18 cellular contexts compared by ENCODE assay signal in genomic region chr6:102085257-102085656, GRCh38.
DNase-seq lines count a peak whose midpoint lies in the region; ATAC-seq and TF ChIP-seq lines count a peak whose summit lies in the region.
"Had no signal": no experiment of that assay in that cellular context is flagged by ENCODE, and none has a peak within 500 bp of the region (broad histone marks: within the 10 kb centered on the region; RNA-seq: fewer than 3 reads in every experiment).

No MANE protein-coding gene starts in this region.

- H3K27ac Mint-ChIP-seq in type B pancreatic cell: no peak overlapping the region
- H3K27ac Mint-ChIP-seq: CD8-positive, alpha-beta T cell had no signal

- H3K36me3 ChIP-seq in Panc1 (ENCODE audit: control insufficient read depth, insufficient read depth, low read length): no peaks in the 10 kb centered on the region; the same call in 1 of the 2 replicates
- H3K36me3 ChIP-seq: BLaER1, SJCRH30 had no signal

- intact Hi-C loops in Panc1 (cut with micrococcal nuclease; ENCODE audit: unreplicated experiment): no loop called here

- no peaks in the 10 kb centered on the region for H3K4me1 ChIP-seq in Panc1 (ENCODE audit: control insufficient read depth, insufficient read depth, low read length)
- H3K4me1 ChIP-seq: BLaER1, SJCRH30 had no signal

- DNase-seq in NCI-H82 (lab: John Stamatoyannopoulos, UW): peak; percentile 0
- DNase-seq in NCI-H82 treated with DMSO at 0.1 percent for 48 hours (lab: John Stamatoyannopoulos, UW; ENCODE audit: unreplicated experiment): no peak
- DNase-seq in Panc1 (ENCODE audit: low read depth, low spot score): no peak
- DNase-seq in iPS-NIHi11 (ENCODE audit: low spot score): peak; percentile 19
- no peak for DNase-seq in type B pancreatic cell (ENCODE audit: extremely low spot score, unreplicated experiment)
- no peak for DNase-seq in NCI-H2171 treated with DMSO at 0.1 percent for 48 hours (lab: John Stamatoyannopoulos, UW)
- DNase-seq in NK-92 (lab: John Stamatoyannopoulos, UW; ENCODE audit: unreplicated experiment): no peak
- DNase-seq: Calu3; CD8-positive, alpha-beta T cell; NCI-H1105 treated with DMSO at 0.1 percent for 48 hours; NCI-H1694 treated with DMSO at 0.1 percent for 48 hours; NCI-H510A; NCI-H748 treated with DMSO at 0.1 percent for 48 hours; SJCRH30 had no signal

- H3K9me3 ChIP-seq in Panc1 (ENCODE audit: control insufficient read depth, insufficient read depth, low read depth, low read length): no peaks in the 10 kb centered on the region
- H3K9me3 ChIP-seq: BLaER1, SJCRH30 had no signal

- TF ChIP-seq CTCF in Panc1 (IDR thresholded peaks at IDR 0.05) (0 out of 2 replicates have a peak, but pooled peaks have one; percentile 6), type B pancreatic cell (conservative IDR thresholded peaks at IDR 0.05) (peak; percentile 44)

- no TSS peak for BruUV-seq in Panc1 (replicated peaks; lab: Mats Ljungman, UMichigan)

- in situ Hi-C loops in Panc1 (cut with HindIII; ENCODE audit: low pct_unique_long_range_greater_than_20kb, low sequenced_read_pairs): no loop called here

- POLR2A ChIA-PET in Panc1 (lab: Charles Lee): no interaction called here

- H3K27me3 ChIP-seq in Panc1 (ENCODE audit: control insufficient read depth, insufficient read depth, low read length): no peaks in the 10 kb centered on the region
- H3K27me3 ChIP-seq: BLaER1 had no signal

- H3K27ac ChIP-seq in Panc1 (ENCODE audit: low read length): no peak overlapping the region
- H3K27ac ChIP-seq: 22Rv1, BLaER1, SJCRH30 had no signal

- H3K27me3 Mint-ChIP-seq in type B pancreatic cell: no peaks in the 10 kb centered on the region

- no peaks in the 10 kb centered on the region for H3K9me3 Mint-ChIP-seq in type B pancreatic cell
- H3K9me3 Mint-ChIP-seq: CD8-positive, alpha-beta T cell had no signal

- CTCF ChIA-PET in Panc1 (lab: Charles Lee): no interaction called here

- H3K36me3 Mint-ChIP-seq in type B pancreatic cell: no peaks in the 10 kb centered on the region
- H3K36me3 Mint-ChIP-seq: CD8-positive, alpha-beta T cell had no signal

- H3K4me1 Mint-ChIP-seq in type B pancreatic cell (ENCODE audit: unreplicated experiment): no peaks in the 10 kb centered on the region

- no peak overlapping the region for H3K4me3 ChIP-seq in Panc1 (ENCODE audit: low read depth in 2 of 2, low read length in 2 of 2)
- H3K4me3 ChIP-seq: BLaER1, SJCRH30 had no signal

- ATAC-seq in Panc1 (no peak), GM18511 (IDR thresholded peaks at IDR 0.05; ENCODE audit: unreplicated experiment) (no peak)
- ATAC-seq: CD8-positive, alpha-beta T cell; HCT116 had no signal

- no peak overlapping the region for H3K4me3 Mint-ChIP-seq in type B pancreatic cell
- H3K4me3 Mint-ChIP-seq: CD8-positive, alpha-beta T cell had no signal

Comparison
In these comparisons a context has a peak if more than half of its experiments do, and no peak if none do; other contexts are left out.
1. DNase-seq: peak in NCI-H82 (single experiment) and iPS-NIHi11 (single experiment); none in NCI-H82 treated with DMSO at 0.1 percent for 48 hours (single experiment), Panc1 (single experiment), type B pancreatic cell (single experiment), NCI-H2171 treated with DMSO at 0.1 percent for 48 hours (single experiment) and NK-92 (single experiment).